In the genomic region with DNA sequence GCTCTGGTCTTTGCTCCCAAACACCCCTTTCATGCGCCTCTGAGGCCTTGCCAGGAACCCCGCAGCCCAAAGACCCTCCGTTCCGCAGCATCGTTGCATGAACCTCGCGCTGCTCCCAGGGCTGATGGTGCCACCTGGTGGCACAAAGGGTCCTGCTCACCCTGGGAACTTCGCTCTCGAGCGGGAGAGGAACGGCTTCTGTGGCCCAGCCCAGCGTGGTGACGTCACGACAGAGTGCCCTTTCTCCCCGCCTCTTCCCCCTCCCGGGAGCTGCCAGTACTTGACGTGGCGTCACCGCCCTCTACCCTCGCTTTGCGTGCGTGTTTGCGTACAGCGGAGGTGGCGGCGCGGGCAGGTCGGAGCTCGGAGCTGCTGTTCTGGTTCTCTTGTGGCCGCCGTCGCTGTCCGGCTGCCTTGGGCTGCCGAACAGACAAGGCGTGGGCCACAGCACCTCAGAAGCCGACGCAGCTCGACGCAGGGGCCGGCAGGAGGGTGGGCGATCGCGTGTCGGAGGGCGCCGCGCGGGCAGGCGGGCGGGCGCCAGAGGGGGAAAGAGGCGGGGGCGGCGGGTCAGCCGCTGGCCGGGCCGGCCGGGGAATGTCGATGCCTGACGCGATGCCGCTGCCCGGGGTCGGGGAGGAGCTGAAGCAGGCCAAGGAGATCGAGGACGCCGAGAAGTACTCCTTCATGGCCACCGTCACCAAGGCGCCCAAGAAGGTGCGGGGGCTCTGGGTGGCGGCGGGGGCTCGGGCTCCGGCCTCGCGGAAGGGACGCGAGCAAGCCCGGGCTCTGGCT, we compare ENCODE assay signal across 8 cellular contexts. TPM values are rescaled to one million over a fixed set of nuclear protein-coding genes. Genes with fewer than 3 reads are reported as not detected.
DNase-seq lines count a peak whose midpoint lies in the region; ATAC-seq and TF ChIP-seq lines count a peak whose summit lies in the region.

TSS of gene AHCYL1 (plus strand) at position 310 of the 795 bp plus-strand sequence. CDS start at position 598, 288 bp downstream.

- peak within 1 kb of the TSS; percentile 91 for H3K9ac ChIP-seq in PC-3 (ENCODE audit: low read length)

- peaks cover 10% of the 10 kb centered on the region for H3K36me3 ChIP-seq in PC-3 (ENCODE audit: low read depth, low read length)

- CTCF ChIA-PET in PC-3 (lab: Charles Lee): interaction anchor here (0.6 to 4.2 kb wide), 24 partner anchors 13 to 438 kb away, joined by 3 to 59 read pairs (median 5); partner anchors contain the start of genes GNAI3 and GNAT2

- H3K4me1 ChIP-seq in PC-3 (ENCODE audit: insufficient read depth, low read length): peaks cover 58% of the 10 kb centered on the region

- H3K9me2 ChIP-seq in PC-3 (replicated peaks; ENCODE audit: low read length): no peaks in the 10 kb centered on the region

- DNase-seq in DMS79 (lab: John Stamatoyannopoulos, UW): peak; percentile 97
- DNase-seq in Jurkat, Clone E6-1 (ENCODE audit: low read depth, low spot score): peak; percentile 97
- peak; percentile 99 for DNase-seq in PC-3
- peak; percentile 99 for DNase-seq in activated T-cell treated with anti-CD3 and anti-CD28 coated beads for 48 hours (ENCODE audit: low read depth)
- DNase-seq in epithelial cell of prostate (ENCODE audit: low read depth, low spot score): peak; percentile 94
- DNase-seq in mucosa of gallbladder (ENCODE audit: low spot score): peak; percentile 100
- DNase-seq in stimulated activated CD8-positive, alpha-beta memory T cell treated with anti-CD3 and anti-CD28 coated beads, Interleukin-4, amount 100 ng/mL, for 4 hours (ENCODE audit: low read depth in 2 of 2, low spot score in 1 of 2): peak; percentile 98

- H3K4me2 ChIP-seq in PC-3 (ENCODE audit: low read length): peak within 1 kb of the TSS; percentile 98

- peaks cover 29% of the 10 kb centered on the region for H4K20me1 ChIP-seq in PC-3 (ENCODE audit: low read length)

- peaks cover 48% of the 10 kb centered on the region for H3K79me2 ChIP-seq in PC-3 (ENCODE audit: low read length)

- no peaks in the 10 kb centered on the region for H3K27me3 ChIP-seq in PC-3 (ENCODE audit: low read length)

- peak within 1 kb of the TSS; percentile 71 for H3K4me3 ChIP-seq in Jurkat, Clone E6-1 (ENCODE audit: low read length)
- peak within 1 kb of the TSS; percentile 84 for H3K4me3 ChIP-seq in PC-3 (ENCODE audit: low read length)

- intact Hi-C loops in PC-3 (cut with micrococcal nuclease): loop anchor here (1.0 to 5.0 kb wide), 5 partner anchors 27 to 437 kb away; partner anchors contain the start of genes CSF1 and GNAI3

- no peaks in the 10 kb centered on the region for H3F3A ChIP-seq in PC-3 (ENCODE audit: low read length, unreplicated experiment)

- peak within 1 kb of the TSS; percentile 72 for H2AFZ ChIP-seq in PC-3 (ENCODE audit: low read length)

- POLR2A ChIA-PET in PC-3 (lab: Charles Lee; ENCODE audit: unreplicated experiment): no interaction called here

- H3K9me3 ChIP-seq in PC-3 (ENCODE audit: low read length): no peaks in the 10 kb centered on the region

- no TSS peak for BruUV-seq in PC-3 (replicated peaks; lab: Mats Ljungman, UMichigan)

- peak; percentile 98 for ATAC-seq in GM21619 (IDR thresholded peaks at IDR 0.05; ENCODE audit: unreplicated experiment)
- peak; percentile 86 for ATAC-seq in PC-3

- peak within 1 kb of the TSS; percentile 43 for H3K27ac ChIP-seq in PC-3 (ENCODE audit: low read length)
- H3K27ac ChIP-seq in epithelial cell of prostate: peak within 1 kb of the TSS; percentile 70

- peak; percentile 94 for TF ChIP-seq CTCF in PC-3 (conservative IDR thresholded peaks at IDR 0.05; ENCODE audit: low read depth, low read length)

RNA-seq across cellular contexts. Expression of gene AHCYL1, which starts in this region (rescaled TPM):
- polyA plus RNA-seq in Jurkat, Clone E6-1 (2012; ENCODE audit: insufficient read depth, insufficient read length): 110 TPM
- total RNA-seq in PC-3 (2014; rRNA removed): 35.8 and 40.9 TPM in 2 replicates
- total RNA-seq in mucosa of gallbladder: 166 TPM

Comparison
In these comparisons a context has a peak if more than half of its experiments do, and no peak if none do; other contexts are left out.
1. Peak in every context shown above with its lines: DNase-seq, ATAC-seq, H3K4me3 ChIP-seq and H3K27ac ChIP-seq.